ENCODE assay signal across 1 cellular context in genomic region chr3:101940521-101940992, GRCh38.
TF ChIP-seq lines count a peak whose summit lies in the region.

No MANE protein-coding gene starts in this region.

TF ChIP-seq in HepG2, 621 proteins besides CTCF, POLR2A, EP300 and RAD21 (continued from another document):
- TF ChIP-seq, protein P1, sequence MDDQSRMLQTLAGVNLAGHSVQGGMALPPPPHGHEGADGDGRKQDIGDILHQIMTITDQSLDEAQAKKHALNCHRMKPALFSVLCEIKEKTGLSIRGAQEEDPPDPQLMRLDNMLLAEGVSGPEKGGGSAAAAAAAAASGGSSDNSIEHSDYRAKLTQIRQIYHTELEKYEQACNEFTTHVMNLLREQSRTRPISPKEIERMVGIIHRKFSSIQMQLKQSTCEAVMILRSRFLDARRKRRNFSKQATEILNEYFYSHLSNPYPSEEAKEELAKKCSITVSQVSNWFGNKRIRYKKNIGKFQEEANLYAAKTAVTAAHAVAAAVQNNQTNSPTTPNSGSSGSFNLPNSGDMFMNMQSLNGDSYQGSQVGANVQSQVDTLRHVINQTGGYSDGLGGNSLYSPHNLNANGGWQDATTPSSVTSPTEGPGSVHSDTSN (CRISPR knock-in tag; IDR thresholded peaks at IDR 0.05; ENCODE audit: borderline replicate concordance): no peak
- TF ChIP-seq ZNF776 (CRISPR knock-in tag; IDR thresholded peaks at IDR 0.05): no peak
- no peak for TF ChIP-seq ONECUT2 (CRISPR knock-in tag; IDR thresholded peaks at IDR 0.05)
- no peak for TF ChIP-seq ZNF292 (CRISPR knock-in tag; IDR thresholded peaks at IDR 0.05; ENCODE audit: borderline replicate concordance, low read depth)
